ENCODE assay signal across 8 cellular contexts in genomic region chr19:2950286-2951124, GRCh38. TPM values are rescaled to one million over a fixed set of nuclear protein-coding genes. Genes with fewer than 3 reads are reported as not detected.
DNase-seq lines count a peak whose midpoint lies in the region; ATAC-seq lines count a peak whose summit lies in the region.

No MANE protein-coding gene starts in this region.

- no peaks in the 10 kb centered on the region for H3K9me3 Mint-ChIP-seq in activated CD8-positive, alpha-beta memory T cell treated with anti-CD3 and anti-CD28 coated beads, Interleukin-2, amount 10 ng/mL, durations not matched to agents 7 days and 5 days (ENCODE audit: low read depth)
- H3K9me3 Mint-ChIP-seq in effector memory CD8-positive, alpha-beta T cell: no peaks in the 10 kb centered on the region

- peak; percentile 98 for DNase-seq in COR-L47 (lab: John Stamatoyannopoulos, UW)
- DNase-seq in HT1080 (ENCODE audit: low read depth): peak; percentile 93
- peak; percentile 97 to 99 for DNase-seq in NOMO-1 (lab: John Stamatoyannopoulos, UW; ENCODE audit: unreplicated experiment in 2 of 2)
- peak; percentile 100 for DNase-seq in activated CD8-positive, alpha-beta memory T cell treated with anti-CD3 and anti-CD28 coated beads, Interleukin-2, amount 10 ng/mL, durations not matched to agents 7 days and 5 days
- DNase-seq in effector memory CD8-positive, alpha-beta T cell: peak; percentile 100
- DNase-seq in medulla oblongata (ENCODE audit: extremely low spot score): peak; percentile 100
- DNase-seq in stimulated activated CD4-positive, alpha-beta T cell treated with anti-CD3 and anti-CD28 coated beads, TNF-alpha, amount 100 ng/mL, for 48 hours (ENCODE audit: low read depth in 3 of 3): peak; percentile 100

- CTCF ChIA-PET in activated CD8-positive, alpha-beta memory T cell treated with anti-CD3 and anti-CD28 coated beads, Interleukin-2, amount 10 ng/mL, durations not matched to agents 7 days and 5 days (lab: Charles Lee): interaction anchor here (0.6 to 6.2 kb wide), 54 partner anchors 8 to 1316 kb away, joined by 3 to 83 read pairs (median 4); partner anchors contain the start of genes GNA11, MRPL54, SGTA and SLC39A3

- H3K4me3 Mint-ChIP-seq in activated CD8-positive, alpha-beta memory T cell treated with anti-CD3 and anti-CD28 coated beads, Interleukin-2, amount 10 ng/mL, durations not matched to agents 7 days and 5 days: peak overlapping the region; percentile 94
- H3K4me3 Mint-ChIP-seq in effector memory CD8-positive, alpha-beta T cell: peak overlapping the region; percentile 98 to 99

- H3K27me3 Mint-ChIP-seq in activated CD8-positive, alpha-beta memory T cell treated with anti-CD3 and anti-CD28 coated beads, Interleukin-2, amount 10 ng/mL, durations not matched to agents 7 days and 5 days: no peaks in the 10 kb centered on the region
- H3K27me3 Mint-ChIP-seq in effector memory CD8-positive, alpha-beta T cell: no peaks in the 10 kb centered on the region

- peaks cover 38% of the 10 kb centered on the region for H3K4me1 Mint-ChIP-seq in activated CD8-positive, alpha-beta memory T cell treated with anti-CD3 and anti-CD28 coated beads, Interleukin-2, amount 10 ng/mL, durations not matched to agents 7 days and 5 days
- peaks cover 15 to 23% of the 10 kb centered on the region in 2 donors for H3K4me1 Mint-ChIP-seq in effector memory CD8-positive, alpha-beta T cell (ENCODE audit: low read depth in 2 of 2)

- ATAC-seq in GM21367 (IDR thresholded peaks at IDR 0.05; ENCODE audit: unreplicated experiment): peak; percentile 75
- ATAC-seq in activated CD8-positive, alpha-beta memory T cell treated with anti-CD3 and anti-CD28 coated beads, Interleukin-2, amount 10 ng/mL, durations not matched to agents 7 days and 5 days: peak; percentile 98
- peak; percentile 95 for ATAC-seq in effector memory CD8-positive, alpha-beta T cell (replicated peaks)

- peak overlapping the region; percentile 97 for H3K27ac Mint-ChIP-seq in activated CD8-positive, alpha-beta memory T cell treated with anti-CD3 and anti-CD28 coated beads, Interleukin-2, amount 10 ng/mL, durations not matched to agents 7 days and 5 days
- peak overlapping the region; percentile 99 for H3K27ac Mint-ChIP-seq in effector memory CD8-positive, alpha-beta T cell

- peaks cover 12% of the 10 kb centered on the region for H3K36me3 Mint-ChIP-seq in activated CD8-positive, alpha-beta memory T cell treated with anti-CD3 and anti-CD28 coated beads, Interleukin-2, amount 10 ng/mL, durations not matched to agents 7 days and 5 days
- H3K36me3 Mint-ChIP-seq in effector memory CD8-positive, alpha-beta T cell (ENCODE audit: insufficient read depth): peaks cover 15% of the 10 kb centered on the region

RNA-seq across cellular contexts. Expression of gene ZNF77, which starts 5.7 kb away (rescaled TPM):
- 0.07 TPM in 1 of 2 replicates, not detected in the other for total RNA-seq in HT1080 (2014; rRNA removed; shearing (Covaris generic))
- 1.4 and 1.5 TPM in 2 replicates for polyA plus RNA-seq in HT1080 (2015; cell fraction: cytosol; rRNA removed)
- polyA plus RNA-seq in HT1080 (2015; cell fraction: nucleus; rRNA removed): 2.1 and 3.0 TPM in 2 replicates
- total RNA-seq in activated CD8-positive, alpha-beta memory T cell treated with anti-CD3 and anti-CD28 coated beads, Interleukin-2, amount 10 ng/mL, durations not matched to agents 7 days and 5 days: 1 to 10 TPM; 4.1 to 4.9 TPM

RNA-seq across cellular contexts. Expression of gene TLE6, which starts 26.9 kb away (rescaled TPM):
- not detected in 2 replicates for total RNA-seq in HT1080 (2014; rRNA removed; shearing (Covaris generic))
- 0.11 and 0.41 TPM in 2 replicates for polyA plus RNA-seq in HT1080 (2015; cell fraction: cytosol; rRNA removed)
- 3.0 TPM in 1 of 2 replicates, not detected in the other for polyA plus RNA-seq in HT1080 (2015; cell fraction: nucleus; rRNA removed)
- total RNA-seq in activated CD8-positive, alpha-beta memory T cell treated with anti-CD3 and anti-CD28 coated beads, Interleukin-2, amount 10 ng/mL, durations not matched to agents 7 days and 5 days: 1 to 10 TPM; 1.9 to 3.2 TPM

RNA-seq across cellular contexts. Expression of gene ZNF57, which starts 49.8 kb away (rescaled TPM):
- not detected in 2 replicates for total RNA-seq in HT1080 (2014; rRNA removed; shearing (Covaris generic))
- 0.24 and 0.29 TPM in 2 replicates for polyA plus RNA-seq in HT1080 (2015; cell fraction: cytosol; rRNA removed)
- polyA plus RNA-seq in HT1080 (2015; cell fraction: nucleus; rRNA removed): 0.67 and 0.75 TPM in 2 replicates
- 1 to 10 TPM; 4.5 to 4.6 TPM for total RNA-seq in activated CD8-positive, alpha-beta memory T cell treated with anti-CD3 and anti-CD28 coated beads, Interleukin-2, amount 10 ng/mL, durations not matched to agents 7 days and 5 days

Comparison
In these comparisons a context has a peak if more than half of its experiments do, and no peak if none do; other contexts are left out.
1. Peak in every context shown above with its lines: DNase-seq and ATAC-seq.